ENCODE assay signal across 8 cellular contexts in the genomic region with DNA sequence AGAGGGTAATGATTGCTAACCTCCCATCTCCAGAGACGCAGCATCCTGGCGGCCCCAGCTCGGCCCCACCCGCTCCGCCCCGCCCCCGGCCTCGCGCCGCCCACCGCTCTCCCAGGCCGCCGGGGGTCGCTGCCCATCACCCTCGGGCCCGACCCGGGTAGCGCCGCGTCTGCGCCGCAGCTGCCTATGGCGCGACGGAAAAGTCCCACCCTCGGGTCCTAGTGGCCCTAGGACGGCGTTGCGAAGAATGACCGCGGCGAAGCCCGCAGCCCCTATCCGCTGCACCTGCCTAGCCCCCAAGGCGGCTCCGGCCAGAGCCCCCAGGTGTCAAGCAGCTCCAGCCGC. TPM values are rescaled to one million over a fixed set of nuclear protein-coding genes. Genes with fewer than 3 reads are reported as not detected.
A peak's percentile ranks its signal among the peaks of the same experiment; 100 is the strongest.
DNase-seq lines count a peak whose midpoint lies in the region; ATAC-seq, FAIRE-seq and TF ChIP-seq lines count a peak whose summit lies in the region.

No MANE protein-coding gene starts in this region.

- H3K9ac ChIP-seq in endothelial cell of umbilical vein (replicated peaks; ENCODE audit: extremely low read depth, insufficient read depth, low read length) (peak overlapping the region; percentile 99), mucosa of stomach (ENCODE audit: low read length) (peak overlapping the region; percentile 98)

- H3K27me3 ChIP-seq in endothelial cell of umbilical vein (ENCODE audit: control insufficient read depth in 2 of 2, insufficient read depth in 2 of 2, low read length in 2 of 2), result no peaks in the 10 kb centered on the region
- no peaks in the 10 kb centered on the region for H3K27me3 ChIP-seq in mucosa of stomach (ENCODE audit: control insufficient read depth, insufficient read depth, low read length)

- H3K9me1 ChIP-seq in endothelial cell of umbilical vein (replicated peaks; ENCODE audit: control insufficient read depth, extremely low read depth, insufficient read depth, low read length), result no peaks in the 10 kb centered on the region

- POLR2A ChIA-PET in endothelial cell of umbilical vein (lab: Charles Lee), result no interaction called here

- H3K27me3 Mint-ChIP-seq in stimulated activated memory B cell treated with anti-CD40 and anti-IgM and Interleukin-4, amounts not matched to agents 10 μg/mL and 1 μg/mL and 100 μg/mL, for 72 hours, result no peaks in the 10 kb centered on the region

- peaks cover 20% of the 10 kb centered on the region for H3K4me1 ChIP-seq in endothelial cell of umbilical vein (ENCODE audit: control insufficient read depth, extremely low read depth, insufficient read depth, low read length)
- H3K4me1 ChIP-seq in mucosa of stomach (ENCODE audit: control insufficient read depth, insufficient read depth, low read length), result peaks cover 6% of the 10 kb centered on the region

- no peaks in the 10 kb centered on the region for H3K9me3 Mint-ChIP-seq in stimulated activated memory B cell treated with anti-CD40 and anti-IgM and Interleukin-4, amounts not matched to agents 10 μg/mL and 1 μg/mL and 100 μg/mL, for 72 hours

- TF ChIP-seq POLR2A in endothelial cell of umbilical vein (IDR thresholded peaks at IDR 0.05; ENCODE audit: low read depth, low read length), result peak; percentile 39

- H3K79me2 ChIP-seq in endothelial cell of umbilical vein (ENCODE audit: control insufficient read depth, insufficient read depth, low read length), result peaks cover 75% of the 10 kb centered on the region

- H3K4me1 Mint-ChIP-seq in stimulated activated memory B cell treated with anti-CD40 and anti-IgM and Interleukin-4, amounts not matched to agents 10 μg/mL and 1 μg/mL and 100 μg/mL, for 72 hours, result peaks cover 66% of the 10 kb centered on the region

- ATAC-seq in GM18867 (IDR thresholded peaks at IDR 0.05; ENCODE audit: unreplicated experiment), result peak; percentile 54
- peak; percentile 50 for ATAC-seq in HG03066 (IDR thresholded peaks at IDR 0.05; ENCODE audit: low read depth, unreplicated experiment)
- ATAC-seq in stimulated activated memory B cell treated with anti-CD40 and anti-IgM and Interleukin-4, amounts not matched to agents 10 μg/mL and 1 μg/mL and 100 μg/mL, for 72 hours, result peak; percentile 79

- H3K36me3 ChIP-seq in endothelial cell of umbilical vein (ENCODE audit: control insufficient read depth in 2 of 2, extremely low read depth in 1 of 2, insufficient read depth in 2 of 2, low read length in 2 of 2) (peaks cover 6 to 16% of the 10 kb centered on the region in 2 experiments), mucosa of stomach (ENCODE audit: control insufficient read depth, insufficient read depth, low read length) (no peaks in the 10 kb centered on the region)

- CTCF ChIA-PET in endothelial cell of umbilical vein (lab: Charles Lee), result interaction anchor here (0.7 to 1.9 kb wide), 7 partner anchors 9 to 210 kb away, joined by 3 to 21 read pairs (median 5); no protein-coding TSS in a partner anchor

- peak overlapping the region; percentile 97 for H3K27ac Mint-ChIP-seq in stimulated activated memory B cell treated with anti-CD40 and anti-IgM and Interleukin-4, amounts not matched to agents 10 μg/mL and 1 μg/mL and 100 μg/mL, for 72 hours

- dilution Hi-C loops in endothelial cell of umbilical vein (cut with MboI; ENCODE audit: extremely low pct_ligation_motif_present, low sequenced_read_pairs), result no loop called here

- no peak for FAIRE-seq in endothelial cell of umbilical vein (lab: Jason Lieb, UNC)

- peak overlapping the region; percentile 93 for H3K4me3 Mint-ChIP-seq in stimulated activated memory B cell treated with anti-CD40 and anti-IgM and Interleukin-4, amounts not matched to agents 10 μg/mL and 1 μg/mL and 100 μg/mL, for 72 hours

- peak overlapping the region; percentile 99 for H3K27ac ChIP-seq in endothelial cell of umbilical vein (ENCODE audit: insufficient read depth, low read depth, low read length)

- TF ChIP-seq CTCF in endothelial cell of umbilical vein (IDR thresholded peaks at IDR 0.05; ENCODE audit: extremely low read depth in 1 of 2, insufficient read depth in 1 of 2, low read depth in 1 of 2, low read length in 2 of 2), result peak in 1 of 2 donors; percentile 23

- no peaks in the 10 kb centered on the region for H3K9me3 ChIP-seq in endothelial cell of umbilical vein (replicated peaks; ENCODE audit: control insufficient read depth, insufficient read depth, low read length)
- no peaks in the 10 kb centered on the region for H3K9me3 ChIP-seq in mucosa of stomach (ENCODE audit: control insufficient read depth, low read length)

- H4K20me1 ChIP-seq in endothelial cell of umbilical vein (replicated peaks; ENCODE audit: control insufficient read depth, extremely low read depth, insufficient read depth, low read length), result no peaks in the 10 kb centered on the region

- H2AFZ ChIP-seq in endothelial cell of umbilical vein (ENCODE audit: low read depth, low read length), result peak overlapping the region; percentile 30

- peaks cover 24% of the 10 kb centered on the region for H3K36me3 Mint-ChIP-seq in stimulated activated memory B cell treated with anti-CD40 and anti-IgM and Interleukin-4, amounts not matched to agents 10 μg/mL and 1 μg/mL and 100 μg/mL, for 72 hours

- peak overlapping the region; percentile 97 for H3K4me2 ChIP-seq in endothelial cell of umbilical vein (ENCODE audit: insufficient read depth, low read length)

- intact Hi-C loops in endothelial cell of umbilical vein (cut with micrococcal nuclease), result loop anchor here (2.0 kb wide), 1 partner anchor 67 kb away; the partner anchor contains the start of gene TMEM138

- peak overlapping the region; percentile 43 to 91 (median 87) for H3K4me3 ChIP-seq in endothelial cell of umbilical vein (replicated peaks in 1 of 3; ENCODE audit: insufficient read depth in 1 of 3, low read depth in 1 of 3, low read length in 3 of 3)
- H3K4me3 ChIP-seq in mucosa of stomach (ENCODE audit: low read length), result peak overlapping the region; percentile 58

- no TSS peak for BruUV-seq in endothelial cell of umbilical vein (replicated peaks; lab: Mats Ljungman, UMichigan)

- DNase-seq in AG20443 (ENCODE audit: low spot score), result peak; percentile 89
- DNase-seq in NCI-H460 (ENCODE audit: extremely low read depth, low read depth), result peak; percentile 30
- DNase-seq in activated CD8-positive, alpha-beta memory T cell treated with anti-CD3 and anti-CD28 coated beads for 48 hours (ENCODE audit: low read depth in 2 of 3, low spot score in 2 of 3), result peak; percentile 45 to 63 (median 55)
- DNase-seq in endothelial cell of umbilical vein (ENCODE audit: low read depth, low spot score), result peak; percentile 67

TF ChIP-seq in endothelial cell of umbilical vein, 7 proteins besides CTCF, POLR2A, EP300 and RAD21:
- no peak for TF ChIP-seq MYC (IDR thresholded peaks at IDR 0.05; ENCODE audit: low read depth, low read length)
- TF ChIP-seq POLR2AphosphoS5 (IDR thresholded peaks at IDR 0.05; ENCODE audit: insufficient read depth, low read depth, low read length), result peak; percentile 6
TF ChIP-seq in endothelial cell of umbilical vein: peak in this region for 1.

RNA-seq across cellular contexts. Expression of gene CPSF7, which starts 0.5 kb away (rescaled TPM):
- total RNA-seq in NCI-H460 (2014; rRNA removed; shearing (Covaris generic)), result 36.6 and 42.5 TPM in 2 replicates
- polyA plus RNA-seq in NCI-H460 (2014; cell fraction: nucleus; rRNA removed), result 74.9 and 75.2 TPM in 2 replicates
- total RNA-seq in endothelial cell of umbilical vein, result 77.0 and 78.2 TPM in 2 replicates
- polyA plus RNA-seq in endothelial cell of umbilical vein, result 87.5 and 88.4 TPM in 2 replicates
- 40.2 and 40.9 TPM in 2 replicates for polyA plus RNA-seq in endothelial cell of umbilical vein (2011; cell fraction: cytosol; rRNA removed)
- polyA plus RNA-seq in endothelial cell of umbilical vein (2011; cell fraction: nucleus; rRNA removed), result 139 and 151 TPM in 2 replicates
- 49.9 and 68.2 TPM in 2 replicates for polyA plus RNA-seq in endothelial cell of umbilical vein (2012)
- 92.7 and 97.6 TPM in 2 replicates for polyA minus RNA-seq in endothelial cell of umbilical vein
- 38.0 TPM for polyA minus RNA-seq in endothelial cell of umbilical vein (2011; cell fraction: cytosol; rRNA and poly(A)+ RNA removed)
- 54.0 and 73.6 TPM in 2 replicates for polyA minus RNA-seq in endothelial cell of umbilical vein (2011; cell fraction: nucleus; rRNA and poly(A)+ RNA removed)

RNA-seq across cellular contexts. Expression of gene SDHAF2, which starts 0.6 kb away (rescaled TPM):
- 18.1 and 29.4 TPM in 2 replicates for total RNA-seq in NCI-H460 (2014; rRNA removed; shearing (Covaris generic))
- polyA plus RNA-seq in NCI-H460 (2014; cell fraction: nucleus; rRNA removed), result 23.3 and 40.1 TPM in 2 replicates
- 40.3 and 44.5 TPM in 2 replicates for total RNA-seq in endothelial cell of umbilical vein
- polyA plus RNA-seq in endothelial cell of umbilical vein, result 128 and 137 TPM in 2 replicates
- polyA plus RNA-seq in endothelial cell of umbilical vein (2011; cell fraction: cytosol; rRNA removed), result 132 and 136 TPM in 2 replicates
- 61.4 and 63.0 TPM in 2 replicates for polyA plus RNA-seq in endothelial cell of umbilical vein (2011; cell fraction: nucleus; rRNA removed)
- polyA plus RNA-seq in endothelial cell of umbilical vein (2012), result 54.2 and 55.8 TPM in 2 replicates
- 77.1 and 86.1 TPM in 2 replicates for polyA minus RNA-seq in endothelial cell of umbilical vein
- polyA minus RNA-seq in endothelial cell of umbilical vein (2011; cell fraction: cytosol; rRNA and poly(A)+ RNA removed), result 60.9 TPM
- polyA minus RNA-seq in endothelial cell of umbilical vein (2011; cell fraction: nucleus; rRNA and poly(A)+ RNA removed), result 43.3 and 79.5 TPM in 2 replicates

RNA-seq across cellular contexts. Expression of gene TMEM216, which starts 36.9 kb away (rescaled TPM):
- total RNA-seq in NCI-H460 (2014; rRNA removed; shearing (Covaris generic)), result 11.5 and 11.6 TPM in 2 replicates
- polyA plus RNA-seq in NCI-H460 (2014; cell fraction: nucleus; rRNA removed), result 5.4 and 19.5 TPM in 2 replicates
- total RNA-seq in endothelial cell of umbilical vein, result 9.8 and 10.6 TPM in 2 replicates
- 38.8 and 39.8 TPM in 2 replicates for polyA plus RNA-seq in endothelial cell of umbilical vein
- 25.0 and 25.4 TPM in 2 replicates for polyA plus RNA-seq in endothelial cell of umbilical vein (2011; cell fraction: cytosol; rRNA removed)
- polyA plus RNA-seq in endothelial cell of umbilical vein (2011; cell fraction: nucleus; rRNA removed), result 12.1 and 14.2 TPM in 2 replicates
- polyA plus RNA-seq in endothelial cell of umbilical vein (2012), result 10.9 and 12.2 TPM in 2 replicates
- polyA minus RNA-seq in endothelial cell of umbilical vein, result 18.2 and 27.7 TPM in 2 replicates
- polyA minus RNA-seq in endothelial cell of umbilical vein (2011; cell fraction: cytosol; rRNA and poly(A)+ RNA removed), result 2.7 TPM
- polyA minus RNA-seq in endothelial cell of umbilical vein (2011; cell fraction: nucleus; rRNA and poly(A)+ RNA removed), result 4.6 and 4.9 TPM in 2 replicates

Comparison
In these comparisons a context has a peak if more than half of its experiments do, and no peak if none do; other contexts are left out.
1. Peak in every context shown above with its lines: DNase-seq, ATAC-seq, H3K4me3 ChIP-seq and H3K27ac ChIP-seq.
2. DNase-seq: peak in every context shown above with its lines; median percentile 89 in AG20443; 67 in endothelial cell of umbilical vein; 55 in activated CD8-positive, alpha-beta memory T cell treated with anti-CD3 and anti-CD28 coated beads for 48 hours; 30 in NCI-H460.